In the genomic region with DNA sequence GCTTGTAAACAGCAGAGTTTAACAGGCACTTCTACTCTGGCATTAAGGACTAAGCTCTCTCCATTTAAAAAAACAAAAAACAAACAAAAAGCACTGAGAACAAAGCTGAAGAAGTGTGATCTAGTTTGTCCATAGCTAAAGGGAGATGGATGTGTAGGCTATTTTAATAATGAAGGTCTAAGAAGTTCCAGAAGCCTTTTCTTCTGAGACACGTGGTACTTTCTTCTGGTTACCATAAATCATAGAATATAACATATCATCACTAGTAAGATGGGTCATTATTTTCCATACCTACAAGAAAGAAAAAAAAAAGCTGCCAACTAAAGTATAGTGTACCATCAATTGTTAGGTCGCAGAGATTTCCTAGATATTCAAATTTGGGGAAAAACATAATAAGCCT, we compare ENCODE assay signal across 8 cellular contexts. TPM values are rescaled to one million over a fixed set of nuclear protein-coding genes. Genes with fewer than 3 reads are reported as not detected.
DNase-seq lines count a peak whose midpoint lies in the region; ATAC-seq and TF ChIP-seq lines count a peak whose summit lies in the region.

No MANE protein-coding gene starts in this region.

- TF ChIP-seq CTCF in endothelial cell (IDR thresholded peaks at IDR 0.05; ENCODE audit: unreplicated experiment) (no peak), Caco-2 (IDR thresholded peaks at IDR 0.05; ENCODE audit: insufficient read depth in 1 of 2, low read depth in 1 of 2, low read length in 1 of 2, severe bottlenecking in 1 of 2, unreplicated experiment in 1 of 2) (no peak)

- intact Hi-C loops in Caco-2 (cut with micrococcal nuclease; ENCODE audit: unreplicated experiment) = loop anchor here (5.0 kb wide), 1 partner anchor 126 kb away; no protein-coding TSS in a partner anchor

- no peak for DNase-seq in activated naive CD8-positive, alpha-beta T cell treated with anti-CD3 and anti-CD28 coated beads, Interleukin-2, amount 10 ng/mL, durations not matched to agents 7 days and 5 days
- DNase-seq in myocyte (ENCODE audit: low read depth) (peak; percentile 22), endothelial cell (ENCODE audit: low spot score) (no peak), Caco-2 (no peak)
- no peak for DNase-seq in activated CD8-positive, alpha-beta memory T cell treated with anti-CD3 and anti-CD28 coated beads, Interleukin-2, amount 50 U/mL, for 48 hours

- H3K9me3 Mint-ChIP-seq in activated naive CD8-positive, alpha-beta T cell treated with anti-CD3 and anti-CD28 coated beads, Interleukin-2, amount 10 ng/mL, durations not matched to agents 7 days and 5 days = no peaks in the 10 kb centered on the region
- H3K9me3 Mint-ChIP-seq in endothelial cell (ENCODE audit: unreplicated experiment) (no peaks in the 10 kb centered on the region), Caco-2 (ENCODE audit: unreplicated experiment) (no peaks in the 10 kb centered on the region)

- H3K9me3 ChIP-seq in ES-I3 (ENCODE audit: control insufficient read depth, insufficient read depth, low read length) (no peaks in the 10 kb centered on the region), HUES48 (ENCODE audit: control insufficient read depth, insufficient read depth, low read length) (peaks cover 6% of the 10 kb centered on the region; the same call in 1 of the 2 replicates), Caco-2 (no peaks in the 10 kb centered on the region)

- H3K4me1 ChIP-seq in ES-I3 (ENCODE audit: insufficient read depth, low read length) (no peaks in the 10 kb centered on the region), HUES48 (ENCODE audit: control insufficient read depth, insufficient read depth, low read length) (peaks cover 6% of the 10 kb centered on the region; the same call in 1 of the 2 replicates), Caco-2 (no peaks in the 10 kb centered on the region)

- H3K4me3 ChIP-seq in HUES48 (ENCODE audit: low read depth, low read length) = peak overlapping the region; percentile 74
- no peak overlapping the region for H3K4me3 ChIP-seq in Caco-2 (ENCODE audit: low read depth, low read length)

- H3K9ac ChIP-seq in ES-I3 (ENCODE audit: low read depth, low read length) (peak overlapping the region; percentile 90; the same call in 1 of the 2 replicates), HUES48 (ENCODE audit: low read depth, low read length) (no peak overlapping the region)

- no peaks in the 10 kb centered on the region for H3K27me3 Mint-ChIP-seq in activated naive CD8-positive, alpha-beta T cell treated with anti-CD3 and anti-CD28 coated beads, Interleukin-2, amount 10 ng/mL, durations not matched to agents 7 days and 5 days
- peaks cover 5% of the 10 kb centered on the region for H3K27me3 Mint-ChIP-seq in endothelial cell (ENCODE audit: unreplicated experiment)
- H3K27me3 Mint-ChIP-seq in Caco-2 (ENCODE audit: insufficient read depth, unreplicated experiment) = peaks cover 2% of the 10 kb centered on the region

- H3K27ac ChIP-seq in HUES48 (ENCODE audit: low read depth, low read length) = no peak overlapping the region

- no TSS peak for BruUV-seq in Caco-2 (replicated peaks; lab: Mats Ljungman, UMichigan)

- H3K27me3 ChIP-seq in HUES48 (ENCODE audit: control insufficient read depth, insufficient read depth, low read length) (no peaks in the 10 kb centered on the region), Caco-2 (replicated peaks; ENCODE audit: control insufficient read depth, insufficient read depth, low read length) (no peaks in the 10 kb centered on the region)

- H3K36me3 ChIP-seq in ES-I3 (ENCODE audit: insufficient read depth, low read length) (no peaks in the 10 kb centered on the region), HUES48 (ENCODE audit: control insufficient read depth, insufficient read depth, low read length) (peaks cover 7% of the 10 kb centered on the region), Caco-2 (ENCODE audit: control insufficient read depth, insufficient read depth, low read length) (no peaks in the 10 kb centered on the region)

- no peak for ATAC-seq in activated naive CD8-positive, alpha-beta T cell treated with anti-CD3 and anti-CD28 coated beads, Interleukin-2, amount 10 ng/mL, durations not matched to agents 7 days and 5 days (ENCODE audit: low read depth)
- ATAC-seq in GM21529 (IDR thresholded peaks at IDR 0.05; ENCODE audit: unreplicated experiment) = no peak

- H3K36me3 Mint-ChIP-seq in activated naive CD8-positive, alpha-beta T cell treated with anti-CD3 and anti-CD28 coated beads, Interleukin-2, amount 10 ng/mL, durations not matched to agents 7 days and 5 days = peaks cover 3% of the 10 kb centered on the region
- H3K36me3 Mint-ChIP-seq in endothelial cell (ENCODE audit: low read depth, unreplicated experiment) (no peaks in the 10 kb centered on the region), Caco-2 (ENCODE audit: insufficient read depth, unreplicated experiment) (no peaks in the 10 kb centered on the region)

- peaks cover 14% of the 10 kb centered on the region for H3K4me1 Mint-ChIP-seq in activated naive CD8-positive, alpha-beta T cell treated with anti-CD3 and anti-CD28 coated beads, Interleukin-2, amount 10 ng/mL, durations not matched to agents 7 days and 5 days
- H3K4me1 Mint-ChIP-seq in endothelial cell (ENCODE audit: unreplicated experiment) (no peaks in the 10 kb centered on the region), Caco-2 (ENCODE audit: low read depth, unreplicated experiment) (no peaks in the 10 kb centered on the region)

- H3K27ac Mint-ChIP-seq in activated naive CD8-positive, alpha-beta T cell treated with anti-CD3 and anti-CD28 coated beads, Interleukin-2, amount 10 ng/mL, durations not matched to agents 7 days and 5 days = peak overlapping the region; percentile 61
- no peak overlapping the region for H3K27ac Mint-ChIP-seq in endothelial cell (ENCODE audit: unreplicated experiment)
- no peak overlapping the region for H3K27ac Mint-ChIP-seq in Caco-2 (ENCODE audit: unreplicated experiment)

- H3K4me3 Mint-ChIP-seq in activated naive CD8-positive, alpha-beta T cell treated with anti-CD3 and anti-CD28 coated beads, Interleukin-2, amount 10 ng/mL, durations not matched to agents 7 days and 5 days = peak overlapping the region; percentile 71
- no peak overlapping the region for H3K4me3 Mint-ChIP-seq in endothelial cell (ENCODE audit: unreplicated experiment)
- no peak overlapping the region for H3K4me3 Mint-ChIP-seq in Caco-2 (ENCODE audit: unreplicated experiment)

- POLR2A ChIA-PET in activated naive CD8-positive, alpha-beta T cell treated with anti-CD3 and anti-CD28 coated beads, Interleukin-2, amount 10 ng/mL, durations not matched to agents 7 days and 5 days (lab: Charles Lee) = interaction anchor here (0.7 to 2.5 kb wide), 4 partner anchors 263 to 820 kb away, joined by 3 to 8 read pairs (median 4); no protein-coding TSS in a partner anchor
- POLR2A ChIA-PET in Caco-2 (lab: Charles Lee) = interaction anchor here (0.6 kb wide), 1 partner anchor 11 kb away, joined by 3 read pairs; no protein-coding TSS in a partner anchor

- CTCF ChIA-PET in Caco-2 (lab: Charles Lee) = no interaction called here

RNA-seq across cellular contexts. Expression of a gene that starts 0.7 kb away (rescaled TPM):
- total RNA-seq in activated naive CD8-positive, alpha-beta T cell treated with anti-CD3 and anti-CD28 coated beads, Interleukin-2, amount 10 ng/mL, durations not matched to agents 7 days and 5 days = 10 to 100 TPM; 47.0 to 48.5 TPM
- total RNA-seq in myocyte = 13.9 and 15.6 TPM in 2 replicates
- 75.9 TPM for polyA plus RNA-seq in myocyte (2012)
- total RNA-seq in endothelial cell (ENCODE audit: unreplicated experiment) = 90.1 TPM
- 27.9 and 29.4 TPM in 2 replicates for total RNA-seq in Caco-2 (2022)
